In the genomic region with DNA sequence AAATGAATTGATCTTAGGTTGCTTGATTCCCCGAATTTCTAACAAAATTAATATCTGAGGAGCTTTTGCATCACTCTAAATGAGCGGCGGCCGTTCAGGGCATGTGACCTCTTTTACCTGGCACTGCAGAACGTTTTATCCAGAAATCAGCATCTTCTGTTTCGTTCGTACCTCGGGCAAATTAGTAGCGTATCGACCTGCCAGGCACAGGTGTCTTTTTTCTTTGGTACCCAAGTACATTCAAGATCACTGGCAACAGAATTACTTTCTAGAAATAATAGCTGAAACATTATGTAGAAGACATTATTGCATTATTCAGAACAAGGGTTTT, we compare ENCODE assay signal across 8 cellular contexts. TPM values are rescaled to one million over a fixed set of nuclear protein-coding genes. Genes with fewer than 3 reads are reported as not detected.
DNase-seq lines count a peak whose midpoint lies in the region; ATAC-seq and TF ChIP-seq lines count a peak whose summit lies in the region.

No MANE protein-coding gene starts in this region.

- H3K27ac Mint-ChIP-seq in natural killer cell: peak overlapping the region; percentile 77 to 81

- H2AFZ ChIP-seq in Loucy (ENCODE audit: low read length): peak overlapping the region; percentile 67

- H3K36me3 ChIP-seq in BLaER1 treated with 17β-estradiol and CSF1 and Interleukin-3, amounts not matched to agents 10 nM and 100 nM: peaks cover 0 to 16% (median 0%) of the 10 kb centered on the region in 11 experiments; a peak in 1 of 22 replicates
- H3K36me3 ChIP-seq in Loucy (ENCODE audit: insufficient read depth, low read length): no peaks in the 10 kb centered on the region

- H3K4me1 Mint-ChIP-seq in natural killer cell: peaks cover 51 to 55% of the 10 kb centered on the region in 2 donors

- DNase-seq in choroid plexus epithelial cell (ENCODE audit: low read depth): no peak
- DNase-seq in natural killer cell: no peak
- DNase-seq in iPS-NIHi7 (ENCODE audit: extremely low spot score): no peak
- DNase-seq in NK-92 (lab: John Stamatoyannopoulos, UW; ENCODE audit: unreplicated experiment): no peak

- H3K36me3 Mint-ChIP-seq in natural killer cell: no peaks in the 10 kb centered on the region

- peak overlapping the region; percentile 90 for H3K4me3 Mint-ChIP-seq in natural killer cell

- peak overlapping the region; percentile 84 to 94 (median 88) for H3K4me2 ChIP-seq in BLaER1 treated with 17β-estradiol and CSF1 and Interleukin-3, amounts not matched to agents 10 nM and 100 nM
- H3K4me2 ChIP-seq in Loucy (ENCODE audit: low read depth, low read length, poor library complexity, severe bottlenecking): peak overlapping the region; percentile 82

- TF ChIP-seq CTCF in Loucy (conservative IDR thresholded peaks at IDR 0.05; ENCODE audit: low read length): no peak
- TF ChIP-seq CTCF in choroid plexus epithelial cell (conservative IDR thresholded peaks at IDR 0.05; ENCODE audit: low read depth, low read length): no peak
- TF ChIP-seq CTCF in natural killer cell (IDR thresholded peaks at IDR 0.05): no peak

- peak overlapping the region; percentile 84 to 100 (median 96) for H3K4me3 ChIP-seq in BLaER1 treated with 17β-estradiol and CSF1 and Interleukin-3, amounts not matched to agents 10 nM and 100 nM
- H3K4me3 ChIP-seq in Loucy (ENCODE audit: low read length, poor library complexity, severe bottlenecking): peak overlapping the region; percentile 97
- H3K4me3 ChIP-seq in choroid plexus epithelial cell (ENCODE audit: low read depth, low read length): peak overlapping the region; percentile 80

- H3K4me1 ChIP-seq in BLaER1 treated with 17β-estradiol and CSF1 and Interleukin-3, amounts not matched to agents 10 nM and 100 nM: peaks cover 57 to 79% (median 73%) of the 10 kb centered on the region in 10 experiments
- peaks cover 41% of the 10 kb centered on the region for H3K4me1 ChIP-seq in Loucy (ENCODE audit: insufficient read depth, low read length, poor library complexity, severe bottlenecking)

- no peaks in the 10 kb centered on the region for H3K9me3 Mint-ChIP-seq in natural killer cell

- H3F3A ChIP-seq in Loucy (ENCODE audit: low read depth): no peaks in the 10 kb centered on the region

- no peaks in the 10 kb centered on the region for H3K9me3 ChIP-seq in BLaER1 treated with 17β-estradiol and CSF1 and Interleukin-3, amounts not matched to agents 10 nM and 100 nM (replicated peaks in 1 of 11)
- no peaks in the 10 kb centered on the region for H3K9me3 ChIP-seq in Loucy (ENCODE audit: insufficient read depth, low read depth, low read length)

- no peaks in the 10 kb centered on the region for H3K27me3 ChIP-seq in BLaER1 treated with 17β-estradiol and CSF1 and Interleukin-3, amounts not matched to agents 10 nM and 100 nM
- no peaks in the 10 kb centered on the region for H3K27me3 ChIP-seq in Loucy (ENCODE audit: insufficient read depth, low read length, poor library complexity, severe bottlenecking)

- no peaks in the 10 kb centered on the region for H3K9me2 ChIP-seq in Loucy (replicated peaks; ENCODE audit: low read depth, low read length)

- ATAC-seq in natural killer cell (no peak), HG02970 (IDR thresholded peaks at IDR 0.05; ENCODE audit: low FRiP score, unreplicated experiment) (no peak), HG02973 (IDR thresholded peaks at IDR 0.05; ENCODE audit: unreplicated experiment) (no peak)

- H4K20me1 ChIP-seq in BLaER1 treated with 17β-estradiol and CSF1 and Interleukin-3, amounts not matched to agents 10 nM and 100 nM: peaks cover 0 to 45% (median 34%) of the 10 kb centered on the region in 11 experiments; a peak in 17 of 22 replicates
- H4K20me1 ChIP-seq in Loucy (ENCODE audit: insufficient read depth, low read length, poor library complexity, severe bottlenecking): peaks cover 23% of the 10 kb centered on the region

- peak overlapping the region; percentile 93 to 99 (median 97); a peak in 21 of 22 replicates for H3K27ac ChIP-seq in BLaER1 treated with 17β-estradiol and CSF1 and Interleukin-3, amounts not matched to agents 10 nM and 100 nM

- peaks cover 46% of the 10 kb centered on the region for H3K79me2 ChIP-seq in Loucy (ENCODE audit: insufficient read depth, low read length)

- no peaks in the 10 kb centered on the region for H3K27me3 Mint-ChIP-seq in natural killer cell (ENCODE audit: low read depth in 2 of 2)

- intact Hi-C loops in natural killer cell (cut with micrococcal nuclease): loop anchor here (5.0 kb wide), 2 partner anchors 96 to 119 kb away; partner anchors contain the start of genes MSMO1 and TMEM192

- H3K9ac ChIP-seq in BLaER1 treated with 17β-estradiol and CSF1 and Interleukin-3, amounts not matched to agents 10 nM and 100 nM: peak overlapping the region; percentile 91 to 99 (median 97)
- peak overlapping the region; percentile 62 for H3K9ac ChIP-seq in Loucy (ENCODE audit: low read depth, low read length, poor library complexity, severe bottlenecking)

RNA-seq across cellular contexts. Expression of gene KLHL2, which starts 0.9 kb away (rescaled TPM):
- 10 to 100 TPM; 24.2 to 29.2 (median 25.2) TPM for total RNA-seq in natural killer cell
